ENCODE assay signal across 17 cellular contexts in the genomic region with DNA sequence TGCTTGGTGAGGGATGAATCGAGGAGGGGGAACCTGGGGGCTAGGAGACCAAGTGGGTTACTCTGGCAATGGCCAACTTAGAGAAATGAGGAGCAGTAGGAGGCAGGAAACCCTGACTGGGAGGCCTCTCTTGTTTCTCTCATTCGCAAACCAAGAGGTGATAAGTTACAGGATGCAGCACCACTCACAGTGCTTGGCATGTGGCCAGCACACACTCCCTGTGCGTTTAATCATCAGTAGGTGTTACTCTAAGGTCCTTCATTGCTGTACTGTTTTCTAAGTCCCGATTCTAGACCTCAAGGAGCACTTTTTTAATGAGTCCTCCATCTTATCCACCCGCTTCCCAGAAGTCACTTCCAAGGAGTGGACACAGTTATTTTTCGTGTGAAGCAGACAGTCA.
DNase-seq lines count a peak whose midpoint lies in the region; ATAC-seq and TF ChIP-seq lines count a peak whose summit lies in the region.
"Had no signal": no experiment of that assay in that cellular context is flagged by ENCODE, and none has a peak within 500 bp of the region (broad histone marks: within the 10 kb centered on the region; RNA-seq: fewer than 3 reads in every experiment).

No MANE protein-coding gene starts in this region.

- no peak overlapping the region for H3K4me3 Mint-ChIP-seq in activated naive CD4-positive, alpha-beta T cell treated with anti-CD3 and anti-CD28 coated beads for 36 hours
- H3K4me3 Mint-ChIP-seq in central memory CD8-positive, alpha-beta T cell, result no peak overlapping the region
- H3K4me3 Mint-ChIP-seq: activated CD4-positive, alpha-beta memory T cell treated with anti-CD3 and anti-CD28 coated beads for 36 hours; brain; nephron progenitor cell had no signal

- H3K9me3 ChIP-seq in ovary, result no peaks in the 10 kb centered on the region
- no peaks in the 10 kb centered on the region for H3K9me3 ChIP-seq in PC-3 (ENCODE audit: low read length)
- H3K9me3 ChIP-seq: BE2C had no signal

- TF ChIP-seq POLR2A in ovary (IDR thresholded peaks at IDR 0.05), result no peak

- peak; percentile 23 for DNase-seq in activated naive CD4-positive, alpha-beta T cell treated with anti-CD3 and anti-CD28 coated beads for 36 hours
- DNase-seq in activated naive CD4-positive, alpha-beta T cell (lab: John Stamatoyannopoulos, UW), result no peak
- DNase-seq in Jurkat, Clone E6-1 (ENCODE audit: low read depth, low spot score), result peak; percentile 51
- DNase-seq in central memory CD8-positive, alpha-beta T cell (ENCODE audit: low spot score in 2 of 2), result no peak
- DNase-seq in ovary (peak; percentile 37 to 60 (median 45)), PC-3 (no peak)
- DNase-seq in activated CD4-positive, CD25-positive, alpha-beta regulatory T cell (lab: John Stamatoyannopoulos, UW), result no peak
- DNase-seq: activated CD4-positive, alpha-beta memory T cell treated with anti-CD3 and anti-CD28 coated beads for 36 hours; activated gamma-delta T cell treated with Interleukin-2 at 50 U/mL for 16 hours; BE2C; Kasumi-1; nephron progenitor cell; stimulated activated naive CD4-positive, alpha-beta T cell treated with Interleukin-2 at 50 U/mL for 16 hours; T1000 had no signal

- no peaks in the 10 kb centered on the region for H3K9me2 ChIP-seq in PC-3 (replicated peaks; ENCODE audit: low read length)

- BruUV-seq in PC-3 (replicated peaks; lab: Mats Ljungman, UMichigan), result no TSS peak

- CTCF ChIA-PET in activated naive CD4-positive, alpha-beta T cell treated with anti-CD3 and anti-CD28 coated beads for 36 hours (lab: Charles Lee), result no interaction called here
- CTCF ChIA-PET in PC-3 (lab: Charles Lee), result no interaction called here

- H3K27ac ChIP-seq in ovary, result no peak overlapping the region
- no peak overlapping the region for H3K27ac ChIP-seq in PC-3 (ENCODE audit: low read length)

- no peaks in the 10 kb centered on the region for H3K27me3 Mint-ChIP-seq in activated naive CD4-positive, alpha-beta T cell treated with anti-CD3 and anti-CD28 coated beads for 36 hours (ENCODE audit: low read depth)
- peaks cover 5% of the 10 kb centered on the region for H3K27me3 Mint-ChIP-seq in central memory CD8-positive, alpha-beta T cell
- H3K27me3 Mint-ChIP-seq: activated CD4-positive, alpha-beta memory T cell treated with anti-CD3 and anti-CD28 coated beads for 36 hours had no signal

- no peaks in the 10 kb centered on the region for H3F3A ChIP-seq in PC-3 (ENCODE audit: low read length, unreplicated experiment)

- H2AFZ ChIP-seq in PC-3 (ENCODE audit: low read length), result no peak overlapping the region

- H3K9me3 Mint-ChIP-seq in activated naive CD4-positive, alpha-beta T cell treated with anti-CD3 and anti-CD28 coated beads for 36 hours, result no peaks in the 10 kb centered on the region
- H3K9me3 Mint-ChIP-seq in central memory CD8-positive, alpha-beta T cell, result no peaks in the 10 kb centered on the region
- H3K9me3 Mint-ChIP-seq: activated CD4-positive, alpha-beta memory T cell treated with anti-CD3 and anti-CD28 coated beads for 36 hours had no signal

- no peaks in the 10 kb centered on the region for H3K4me1 Mint-ChIP-seq in activated naive CD4-positive, alpha-beta T cell treated with anti-CD3 and anti-CD28 coated beads for 36 hours (ENCODE audit: low read depth)
- no peaks in the 10 kb centered on the region for H3K4me1 Mint-ChIP-seq in central memory CD8-positive, alpha-beta T cell

- no peak for TF ChIP-seq CTCF in ovary (IDR thresholded peaks at IDR 0.05)
- no peak for TF ChIP-seq CTCF in PC-3 (conservative IDR thresholded peaks at IDR 0.05; ENCODE audit: low read depth, low read length)

- no peak for TF ChIP-seq EP300 in ovary (IDR thresholded peaks at IDR 0.05)

- POLR2A ChIA-PET in PC-3 (lab: Charles Lee; ENCODE audit: unreplicated experiment), result no interaction called here

- H3K27me3 ChIP-seq in ovary (no peaks in the 10 kb centered on the region), PC-3 (ENCODE audit: low read length) (no peaks in the 10 kb centered on the region)
- H3K27me3 ChIP-seq: BE2C had no signal

- WGBS in ovary, 3 donors, result 59 to 71% (median 70%) methylated on average over 6 of the region's 6 CpGs

- H3K27ac Mint-ChIP-seq in activated naive CD4-positive, alpha-beta T cell treated with anti-CD3 and anti-CD28 coated beads for 36 hours, result no peak overlapping the region
- H3K27ac Mint-ChIP-seq in central memory CD8-positive, alpha-beta T cell (ENCODE audit: low read depth), result no peak overlapping the region
- H3K27ac Mint-ChIP-seq: activated CD4-positive, alpha-beta memory T cell treated with anti-CD3 and anti-CD28 coated beads for 36 hours; brain; nephron progenitor cell had no signal

- H3K36me3 Mint-ChIP-seq in activated naive CD4-positive, alpha-beta T cell treated with anti-CD3 and anti-CD28 coated beads for 36 hours (ENCODE audit: low read depth), result no peaks in the 10 kb centered on the region
- H3K36me3 Mint-ChIP-seq in central memory CD8-positive, alpha-beta T cell (ENCODE audit: insufficient read depth), result no peaks in the 10 kb centered on the region
- H3K36me3 Mint-ChIP-seq: activated CD4-positive, alpha-beta memory T cell treated with anti-CD3 and anti-CD28 coated beads for 36 hours; brain had no signal

- no peak overlapping the region for H3K4me3 ChIP-seq in Jurkat, Clone E6-1 (ENCODE audit: low read length)
- H3K4me3 ChIP-seq in ovary, result no peak overlapping the region
- H3K4me3 ChIP-seq in PC-3 (ENCODE audit: low read length), result no peak overlapping the region

- H3K36me3 ChIP-seq in ovary (no peaks in the 10 kb centered on the region), PC-3 (ENCODE audit: low read depth, low read length) (no peaks in the 10 kb centered on the region)
- H3K36me3 ChIP-seq: BE2C had no signal

- intact Hi-C loops in activated naive CD4-positive, alpha-beta T cell treated with anti-CD3 and anti-CD28 coated beads for 36 hours (cut with micrococcal nuclease), result no loop called here
- intact Hi-C loops in ovary (cut with DNase I), result no loop called here
- intact Hi-C loops in PC-3 (cut with micrococcal nuclease), result no loop called here

- H3K4me1 ChIP-seq in ovary (ENCODE audit: insufficient read depth), result peaks cover 9% of the 10 kb centered on the region
- H3K4me1 ChIP-seq in PC-3 (ENCODE audit: insufficient read depth, low read length), result no peaks in the 10 kb centered on the region
- H3K4me1 ChIP-seq: BE2C had no signal

- no peak overlapping the region for H3K9ac ChIP-seq in PC-3 (ENCODE audit: low read length)

- H4K20me1 ChIP-seq in PC-3 (ENCODE audit: low read length), result no peaks in the 10 kb centered on the region

- H3K79me2 ChIP-seq in PC-3 (ENCODE audit: low read length), result no peaks in the 10 kb centered on the region

- peak; percentile 47 for ATAC-seq in central memory CD8-positive, alpha-beta T cell (replicated peaks; ENCODE audit: extremely low read depth, poor library complexity, severe bottlenecking)
- ATAC-seq in GM21737 (IDR thresholded peaks at IDR 0.05; ENCODE audit: unreplicated experiment) (no peak), PC-3 (no peak)
- ATAC-seq: sciatic nerve had no signal

- no peak overlapping the region for H3K4me2 ChIP-seq in PC-3 (ENCODE audit: low read length)

Comparison
In these comparisons a context has a peak if more than half of its experiments do, and no peak if none do; other contexts are left out.
1. DNase-seq: peak in activated naive CD4-positive, alpha-beta T cell treated with anti-CD3 and anti-CD28 coated beads for 36 hours (single experiment), Jurkat, Clone E6-1 (single experiment) and ovary (5 of 5); none in activated naive CD4-positive, alpha-beta T cell (0 of 4), central memory CD8-positive, alpha-beta T cell (0 of 2), activated CD4-positive, CD25-positive, alpha-beta regulatory T cell (0 of 4) and PC-3 (single experiment).